In the genomic region with DNA sequence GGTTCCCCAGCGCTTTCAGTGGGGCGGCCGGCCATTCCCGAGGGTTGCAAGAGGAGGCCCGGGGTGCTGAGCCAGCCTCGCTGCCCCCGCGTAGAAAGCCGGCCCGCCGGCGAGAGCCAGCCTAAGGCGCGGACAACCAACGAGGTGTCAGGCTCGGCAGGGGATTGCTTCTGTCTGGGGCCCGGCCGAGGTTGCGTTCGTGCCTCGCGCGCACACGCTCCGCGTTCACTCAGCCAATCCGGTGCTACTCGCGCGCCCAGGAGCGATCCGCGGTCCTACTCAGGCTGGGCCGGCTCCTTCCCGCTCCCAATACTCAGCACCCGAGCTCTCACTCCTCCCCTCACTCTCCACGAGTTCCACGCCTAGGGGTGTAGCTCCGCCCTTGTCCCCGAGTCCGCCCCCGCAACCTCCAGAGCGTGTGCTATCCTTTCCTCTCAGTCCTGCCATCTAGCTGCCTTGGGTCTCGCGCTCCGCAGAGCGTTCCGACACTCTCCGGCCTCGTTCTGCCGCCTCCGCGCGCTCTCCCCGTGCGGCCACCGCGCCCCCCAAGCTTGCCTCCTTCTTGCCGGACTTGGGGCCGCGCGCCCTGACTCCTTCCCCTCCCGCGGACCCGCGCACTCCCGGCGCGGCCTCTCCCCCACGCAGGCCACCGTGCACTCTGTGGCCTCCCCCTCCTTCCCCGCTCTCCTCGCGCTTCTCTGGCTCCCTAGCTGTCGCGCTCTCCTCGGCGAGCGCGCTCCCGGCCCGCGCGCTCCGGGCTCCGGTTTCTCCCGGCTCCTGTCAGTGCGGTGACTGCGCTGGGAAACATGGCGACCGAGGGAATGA, we compare ENCODE assay signal across 8 cellular contexts. TPM values are rescaled to one million over a fixed set of nuclear protein-coding genes. Genes with fewer than 3 reads are reported as not detected.
DNase-seq lines count a peak whose midpoint lies in the region; ATAC-seq, FAIRE-seq and TF ChIP-seq lines count a peak whose summit lies in the region.

A gene (plus strand): TSS at position 426 of the 825 bp plus-strand sequence.

- intact Hi-C loops in mammary epithelial cell (cut with micrococcal nuclease) = loop anchor here (1.0 to 10.0 kb wide), 4 partner anchors 13 to 847 kb away; a partner anchor contains a TSS

- H3K79me2 ChIP-seq in mammary epithelial cell (ENCODE audit: insufficient read depth, low read length) = peaks cover 43% of the 10 kb centered on the region

- no peaks in the 10 kb centered on the region for H3K9me3 ChIP-seq in WERI-Rb-1 (ENCODE audit: severe bottlenecking)
- H3K9me3 ChIP-seq in mammary epithelial cell (replicated peaks; ENCODE audit: insufficient read depth, low read length) = no peaks in the 10 kb centered on the region
- H3K9me3 ChIP-seq in iPS-20b (ENCODE audit: insufficient read depth, low read depth, low read length) = no peaks in the 10 kb centered on the region
- H3K9me3 ChIP-seq in small intestine (ENCODE audit: control insufficient read depth, low read depth) = no peaks in the 10 kb centered on the region

- peak; percentile 16; the same call in 1 of the 2 replicates for TF ChIP-seq CTCF in 22Rv1 (IDR thresholded peaks at IDR 0.05)
- TF ChIP-seq CTCF in WERI-Rb-1 (IDR thresholded peaks at IDR 0.05; ENCODE audit: low read depth, low read length) = peak; percentile 27; the same call in 1 of the 2 replicates
- TF ChIP-seq CTCF in mammary epithelial cell (conservative IDR thresholded peaks at IDR 0.05 in 1 of 2, IDR thresholded peaks at IDR 0.05 in 1 of 2; ENCODE audit: extremely low read depth in 1 of 2, insufficient read depth in 1 of 2, low read depth in 1 of 2, low read length in 2 of 2) = peak in 1 of 2 donors; percentile 44

- DNase-seq in NCI-H2107 treated with DMSO at 0.1 percent for 48 hours (lab: John Stamatoyannopoulos, UW; ENCODE audit: unreplicated experiment) = peak; percentile 98
- peak; percentile 98 for DNase-seq in WERI-Rb-1
- peak; percentile 99 for DNase-seq in mammary epithelial cell
- DNase-seq in small intestine = peak; percentile 98

- H4K20me1 ChIP-seq in mammary epithelial cell (ENCODE audit: insufficient read depth, low read length) = peaks cover 3% of the 10 kb centered on the region

- H3K4me2 ChIP-seq in mammary epithelial cell (ENCODE audit: insufficient read depth, low read depth, low read length) = peak within 1 kb of the TSS; percentile 90

- CTCF ChIA-PET in mammary epithelial cell (lab: Charles Lee; ENCODE audit: low non-redundant PET) = interaction anchor here (0.6 to 1.2 kb wide), 5 partner anchors 24 to 1106 kb away, joined by 3 to 23 read pairs (median 3); a partner anchor contains a TSS

- BruUV-seq in mammary epithelial cell (replicated peaks; lab: Mats Ljungman, UMichigan) = TSS peak; percentile 24

- H3K9ac ChIP-seq in mammary epithelial cell (ENCODE audit: insufficient read depth, low read length) (peak within 1 kb of the TSS; percentile 89), iPS-20b (ENCODE audit: low read depth, low read length) (peak within 1 kb of the TSS; percentile 64; the same call in 1 of the 2 replicates)

- H3K36me3 ChIP-seq in WERI-Rb-1 (peaks cover 3% of the 10 kb centered on the region; the same call in 1 of the 2 replicates), mammary epithelial cell (ENCODE audit: insufficient read depth, low read length) (no peaks in the 10 kb centered on the region), iPS-20b (ENCODE audit: insufficient read depth, low read depth, low read length) (no peaks in the 10 kb centered on the region), small intestine (ENCODE audit: control insufficient read depth in 2 of 2, insufficient read depth in 2 of 2, low read length in 2 of 2) (no peaks in the 10 kb centered on the region)

- H3K27me3 ChIP-seq in WERI-Rb-1 (ENCODE audit: insufficient read depth, low read depth, severe bottlenecking) = no peaks in the 10 kb centered on the region
- H3K27me3 ChIP-seq in mammary epithelial cell (ENCODE audit: insufficient read depth, low read length) = no peaks in the 10 kb centered on the region
- peaks cover 25% of the 10 kb centered on the region for H3K27me3 ChIP-seq in iPS-20b (ENCODE audit: insufficient read depth, low read length)
- no peaks in the 10 kb centered on the region for H3K27me3 ChIP-seq in small intestine (ENCODE audit: control insufficient read depth in 2 of 2, insufficient read depth in 2 of 2, low read length in 2 of 2)

- H3K4me1 ChIP-seq in mammary epithelial cell (ENCODE audit: insufficient read depth, low read length) (peaks cover 10% of the 10 kb centered on the region), iPS-20b (ENCODE audit: insufficient read depth, low read length) (peaks cover 6% of the 10 kb centered on the region; the same call in 1 of the 2 replicates), small intestine (ENCODE audit: control insufficient read depth in 2 of 2, insufficient read depth in 1 of 2, low read depth in 1 of 2, low read length in 1 of 2) (peaks cover 0 to 3% of the 10 kb centered on the region in 2 donors)

- FAIRE-seq in small intestine (lab: Jason Lieb, UNC) = no peak

- in situ Hi-C loops in mammary epithelial cell (cut with MboI; ENCODE audit: low sequenced_read_pairs in 2 of 2) = no loop called here

- 0% methylated on average over 12 of the region's 91 CpGs for WGBS in mammary epithelial cell (ENCODE audit: low coverage, missing lambda C conversion rate)
- WGBS in small intestine, 3 donors = 1% methylated on average over 88 to 91 of the region's 91 CpGs

- dilution Hi-C loops in mammary epithelial cell (cut with HindIII; ENCODE audit: low sequenced_read_pairs) = no loop called here

- ATAC-seq in GM18517 (IDR thresholded peaks at IDR 0.05; ENCODE audit: unreplicated experiment) (peak; percentile 77), HG03045 (IDR thresholded peaks at IDR 0.05; ENCODE audit: unreplicated experiment) (peak; percentile 85)

- H3K4me3 ChIP-seq in WERI-Rb-1 (ENCODE audit: low read depth, low read length) (peak within 1 kb of the TSS; percentile 95), mammary epithelial cell (replicated peaks in 1 of 3; ENCODE audit: insufficient read depth in 1 of 3, low read depth in 2 of 3, low read length in 3 of 3) (peak within 1 kb of the TSS; percentile 90 to 99 (median 95)), iPS-20b (ENCODE audit: low read length) (peak within 1 kb of the TSS; percentile 98), small intestine (ENCODE audit: low read depth in 1 of 2, low read length in 2 of 2) (peak within 1 kb of the TSS; percentile 55 to 74)

- peak within 1 kb of the TSS; percentile 99 for H2AFZ ChIP-seq in mammary epithelial cell (ENCODE audit: low read depth, low read length)

- peak within 1 kb of the TSS; percentile 96 for H3K27ac ChIP-seq in 22Rv1
- peak within 1 kb of the TSS; percentile 97 for H3K27ac ChIP-seq in WERI-Rb-1
- H3K27ac ChIP-seq in mammary epithelial cell (ENCODE audit: insufficient read depth, low read depth, low read length) = peak within 1 kb of the TSS; percentile 68
- peak within 1 kb of the TSS; percentile 5 for H3K27ac ChIP-seq in iPS-20b (ENCODE audit: low read length)
- H3K27ac ChIP-seq in small intestine (ENCODE audit: low read depth in 1 of 2, low read length in 1 of 2) = peak within 1 kb of the TSS; percentile 63 to 82

RNA-seq across cellular contexts. Expression of the gene that starts here (rescaled TPM):
- total RNA-seq in mammary epithelial cell = 10 to 100 TPM; 10.8 to 30.2 TPM
- 15.8 TPM for polyA plus RNA-seq in mammary epithelial cell
- 32.3 TPM for polyA minus RNA-seq in mammary epithelial cell
- polyA plus RNA-seq in small intestine = 10 to 100 TPM in 2 of 3 donors, 1 to 10 TPM in 1; 10.0 to 24.2 (median 20.6) TPM

Comparison
In these comparisons a context has a peak if more than half of its experiments do, and no peak if none do; other contexts are left out.
1. Peak in every context shown above with its lines: DNase-seq, ATAC-seq, H3K4me3 ChIP-seq and H3K27ac ChIP-seq.
2. H3K27ac ChIP-seq: peak in every context shown above with its lines; median percentile 97 in WERI-Rb-1; 96 in 22Rv1; 72 in small intestine; 68 in mammary epithelial cell; 5 in iPS-20b.